Comparison of ENCODE assay signal across 21 cellular contexts in genomic region chr5:134571703-134572405, GRCh38. TPM values are rescaled to one million over a fixed set of nuclear protein-coding genes. Genes with fewer than 3 reads are reported as not detected.
A peak's percentile ranks its signal among the peaks of the same experiment; 100 is the strongest.
DNase-seq lines count a peak whose midpoint lies in the region; ATAC-seq, FAIRE-seq and TF ChIP-seq lines count a peak whose summit lies in the region.
"Had no signal": no experiment of that assay in that cellular context is flagged by ENCODE, and none has a peak within 500 bp of the region (broad histone marks: within the 10 kb centered on the region; RNA-seq: fewer than 3 reads in every experiment).

No MANE protein-coding gene starts in this region.

- H4K91ac ChIP-seq in neuronal stem cell (ENCODE audit: low read depth, low read length, poor library complexity) = no peak overlapping the region

- H2AK5ac ChIP-seq in neuronal stem cell (ENCODE audit: low read depth, low read length) = peak overlapping the region; percentile 18

- POLR2A ChIA-PET in activated CD4-positive, alpha-beta T cell treated with anti-CD3 and anti-CD28 coated beads for 36 hours (lab: Charles Lee) = no interaction called here
- POLR2A ChIA-PET in CD8-positive, alpha-beta T cell (lab: Charles Lee) = interaction anchor here (0.5 to 0.6 kb wide), 2 partner anchors 28 to 273 kb away, joined by 3 to 4 read pairs; no protein-coding TSS in a partner anchor

- H3K27me3 ChIP-seq in CD8-positive, alpha-beta T cell (ENCODE audit: insufficient read depth, low read length) = no peaks in the 10 kb centered on the region
- H3K27me3 ChIP-seq in bronchial epithelial cell (ENCODE audit: control insufficient read depth, insufficient read depth, low read length) (no peaks in the 10 kb centered on the region), neuronal stem cell (ENCODE audit: control insufficient read depth in 3 of 3, insufficient read depth in 3 of 3, low read depth in 1 of 3, low read length in 3 of 3) (no peaks in the 10 kb centered on the region)
- H3K27me3 ChIP-seq: sigmoid colon, upper lobe of left lung had no signal

- peak overlapping the region; percentile 68 for H3K27ac Mint-ChIP-seq in activated CD4-positive, alpha-beta T cell treated with anti-CD3 and anti-CD28 coated beads for 36 hours
- peak overlapping the region; percentile 71 for H3K27ac Mint-ChIP-seq in CD8-positive, alpha-beta T cell
- H3K27ac Mint-ChIP-seq: GM23338 had no signal

- H4K8ac ChIP-seq in neuronal stem cell (ENCODE audit: low read depth, low read length) = no peak overlapping the region

- H2AFZ ChIP-seq in neuronal stem cell (ENCODE audit: low read length) = no peak overlapping the region
- H2AFZ ChIP-seq: GM23338 had no signal

- TF ChIP-seq CTCF in CD8-positive, alpha-beta T cell (IDR thresholded peaks at IDR 0.05) = no peak
- no peak for TF ChIP-seq CTCF in bronchial epithelial cell (IDR thresholded peaks at IDR 0.05; ENCODE audit: insufficient read depth, low read length, severe bottlenecking)

- no peak overlapping the region for H2BK5ac ChIP-seq in neuronal stem cell (ENCODE audit: low read length)

- intact Hi-C loops in activated CD4-positive, alpha-beta T cell treated with anti-CD3 and anti-CD28 coated beads for 36 hours (cut with DNase I, micrococcal nuclease) = no loop called here
- intact Hi-C loops in CD8-positive, alpha-beta T cell (cut with DNase I, micrococcal nuclease) = no loop called here

- WGBS in neuronal stem cell (ENCODE audit: extremely low coverage in 2 of 2, insufficient read length in 2 of 2, insufficient replicate concordance in 1 of 2), 2 donors = no CpG with 5 or more reads among the region's 19 CpGs

- H3K4me3 ChIP-seq in CD8-positive, alpha-beta T cell (ENCODE audit: low read depth, low read length) = no peak overlapping the region
- no peak overlapping the region for H3K4me3 ChIP-seq in bronchial epithelial cell (ENCODE audit: low read depth, low read length)
- no peak overlapping the region for H3K4me3 ChIP-seq in neuronal stem cell (ENCODE audit: low read length in 2 of 2)
- H3K4me3 ChIP-seq: GM23338, lung, sigmoid colon, upper lobe of left lung had no signal

- H3K4me1 ChIP-seq in CD8-positive, alpha-beta T cell (ENCODE audit: insufficient read depth, low read length) = no peaks in the 10 kb centered on the region
- H3K4me1 ChIP-seq in neuronal stem cell (ENCODE audit: control insufficient read depth in 2 of 2, insufficient read depth in 1 of 2, low read depth in 1 of 2, low read length in 2 of 2) = peaks cover 13 to 17% of the 10 kb centered on the region in 2 donors

- no peak overlapping the region for H3K27ac ChIP-seq in CD8-positive, alpha-beta T cell (ENCODE audit: low read depth, low read length)
- H3K27ac ChIP-seq in neuronal stem cell (replicated peaks; ENCODE audit: low read length) = no peak overlapping the region
- H3K27ac ChIP-seq: 22Rv1 had no signal

- peak overlapping the region; percentile 44 for H3K14ac ChIP-seq in neuronal stem cell (ENCODE audit: low read length)

- CTCF ChIA-PET in activated CD4-positive, alpha-beta T cell treated with anti-CD3 and anti-CD28 coated beads for 36 hours (lab: Charles Lee) = no interaction called here
- CTCF ChIA-PET in CD8-positive, alpha-beta T cell (lab: Charles Lee) = interaction anchor here (0.9 to 1.3 kb wide), 2 partner anchors 15 to 160 kb away, joined by 4 to 6 read pairs; partner anchors contain the start of gene CDKN2AIPNL

- no peak overlapping the region for H3K4ac ChIP-seq in neuronal stem cell (ENCODE audit: low read length)

- H3K9ac ChIP-seq in neuronal stem cell (ENCODE audit: low read depth, low read length, poor library complexity) = peak overlapping the region; percentile 73

- no peak overlapping the region for H3K18ac ChIP-seq in neuronal stem cell (ENCODE audit: low read length)

- peak overlapping the region; percentile 25 for H2BK15ac ChIP-seq in neuronal stem cell (ENCODE audit: low read length)

- no peak for DNase-seq in activated CD4-positive, alpha-beta T cell treated with anti-CD3 and anti-CD28 coated beads for 36 hours
- no peak for DNase-seq in activated CD4-positive, alpha-beta T cell treated with anti-CD3 and anti-CD28 coated beads for 48 hours
- no peak for DNase-seq in CD8-positive, alpha-beta T cell
- DNase-seq in bronchial epithelial cell (ENCODE audit: low read depth) = no peak
- DNase-seq in neuronal stem cell (ENCODE audit: low spot score) = no peak
- DNase-seq in NCI-H1694 (lab: John Stamatoyannopoulos, UW) = no peak
- DNase-seq: activated T-cell treated with anti-CD3 and anti-CD28 coated beads, Interleukin-2, amount 50 U/mL, for 4 hours; COR-L47; hippocampal formation; KG1; MV-4-11; NCI-H2029 treated with DMSO at 0.1 percent for 48 hours; SHP77 treated with DMSO at 0.1 percent for 48 hours; sigmoid colon; upper lobe of left lung had no signal

- H3K9me3 Mint-ChIP-seq in activated CD4-positive, alpha-beta T cell treated with anti-CD3 and anti-CD28 coated beads for 36 hours (ENCODE audit: low read depth) = no peaks in the 10 kb centered on the region
- H3K9me3 Mint-ChIP-seq in CD8-positive, alpha-beta T cell = no peaks in the 10 kb centered on the region
- H3K9me3 Mint-ChIP-seq: activated T-cell treated with anti-CD3 and anti-CD28 coated beads, Interleukin-2, amount 50 U/mL, for 4 hours; GM23338 had no signal

- H3K36me3 ChIP-seq in CD8-positive, alpha-beta T cell (ENCODE audit: insufficient read depth, low read length) = peaks cover 80% of the 10 kb centered on the region
- peaks cover 39% of the 10 kb centered on the region for H3K36me3 ChIP-seq in bronchial epithelial cell (ENCODE audit: control insufficient read depth, insufficient read depth, low read length)
- H3K36me3 ChIP-seq in neuronal stem cell (replicated peaks in 1 of 2; ENCODE audit: control insufficient read depth in 2 of 2, insufficient read depth in 2 of 2, low read length in 2 of 2) = no peaks in the 10 kb centered on the region

- H3K4me2 ChIP-seq in neuronal stem cell (ENCODE audit: insufficient read depth, low read length, poor library complexity, severe bottlenecking) = no peak overlapping the region
- H3K4me2 ChIP-seq: GM23338 had no signal

- peak overlapping the region; percentile 5 for H2BK120ac ChIP-seq in neuronal stem cell (ENCODE audit: low read depth, low read length)

- ATAC-seq in activated CD4-positive, alpha-beta T cell treated with anti-CD3 and anti-CD28 coated beads for 36 hours = no peak
- ATAC-seq in CD8-positive, alpha-beta T cell = no peak
- no peak for ATAC-seq in HG03196 (IDR thresholded peaks at IDR 0.05; ENCODE audit: unreplicated experiment)
- no peak for ATAC-seq in GM19324 (IDR thresholded peaks at IDR 0.05; ENCODE audit: low FRiP score, unreplicated experiment)
- ATAC-seq: activated T-cell treated with anti-CD3 and anti-CD28 coated beads, Interleukin-2, amount 50 U/mL, for 4 hours; GM23338 had no signal

- H2BK12ac ChIP-seq in neuronal stem cell (ENCODE audit: low read length) = no peak overlapping the region

- FAIRE-seq in bronchial epithelial cell (lab: Jason Lieb, UNC) = peak; percentile 91
- FAIRE-seq: TTC549 had no signal

- no peak overlapping the region for H3K4me3 Mint-ChIP-seq in activated CD4-positive, alpha-beta T cell treated with anti-CD3 and anti-CD28 coated beads for 36 hours
- no peak overlapping the region for H3K4me3 Mint-ChIP-seq in CD8-positive, alpha-beta T cell
- H3K4me3 Mint-ChIP-seq: activated T-cell treated with anti-CD3 and anti-CD28 coated beads, Interleukin-2, amount 50 U/mL, for 4 hours; GM23338 had no signal

- H3K36me3 Mint-ChIP-seq in activated CD4-positive, alpha-beta T cell treated with anti-CD3 and anti-CD28 coated beads for 36 hours (ENCODE audit: low read depth) = peaks cover 43% of the 10 kb centered on the region
- H3K36me3 Mint-ChIP-seq in CD8-positive, alpha-beta T cell = peaks cover 89% of the 10 kb centered on the region

- H3K79me1 ChIP-seq in neuronal stem cell (ENCODE audit: low read depth, low read length) = peaks cover 2% of the 10 kb centered on the region

- H3K4me1 Mint-ChIP-seq in activated CD4-positive, alpha-beta T cell treated with anti-CD3 and anti-CD28 coated beads for 36 hours = peaks cover 11% of the 10 kb centered on the region
- peaks cover 19% of the 10 kb centered on the region for H3K4me1 Mint-ChIP-seq in CD8-positive, alpha-beta T cell (ENCODE audit: low read depth)

- H3K27me3 Mint-ChIP-seq in activated CD4-positive, alpha-beta T cell treated with anti-CD3 and anti-CD28 coated beads for 36 hours = no peaks in the 10 kb centered on the region
- no peaks in the 10 kb centered on the region for H3K27me3 Mint-ChIP-seq in CD8-positive, alpha-beta T cell (ENCODE audit: low read depth)

- peak overlapping the region; percentile 13 for H3K23ac ChIP-seq in neuronal stem cell (ENCODE audit: low read depth, low read length, poor library complexity)

- no peaks in the 10 kb centered on the region for H3K9me3 ChIP-seq in CD8-positive, alpha-beta T cell (ENCODE audit: low read length)
- H3K9me3 ChIP-seq in neuronal stem cell (replicated peaks in 1 of 2; ENCODE audit: control insufficient read depth in 2 of 2, insufficient read depth in 1 of 2, low read depth in 1 of 2, low read length in 2 of 2) = no peaks in the 10 kb centered on the region
- H3K9me3 ChIP-seq: sigmoid colon, upper lobe of left lung had no signal

RNA-seq across cellular contexts. Expression of gene JADE2, which starts 46.4 kb away (rescaled TPM):
- total RNA-seq in activated CD4-positive, alpha-beta T cell treated with anti-CD3 and anti-CD28 coated beads for 36 hours = 10 to 100 TPM; 58.1 to 68.0 TPM
- total RNA-seq in CD8-positive, alpha-beta T cell = 100 to 1,000 TPM; 126 to 133 TPM
- 12.8 and 17.1 TPM in 2 replicates for total RNA-seq in bronchial epithelial cell
- polyA plus RNA-seq in neuronal stem cell (2013, experiment 1 of 2) = 1.5 TPM
- 1.3 TPM for polyA plus RNA-seq in neuronal stem cell (2013, experiment 2 of 2)
